In the genomic region with DNA sequence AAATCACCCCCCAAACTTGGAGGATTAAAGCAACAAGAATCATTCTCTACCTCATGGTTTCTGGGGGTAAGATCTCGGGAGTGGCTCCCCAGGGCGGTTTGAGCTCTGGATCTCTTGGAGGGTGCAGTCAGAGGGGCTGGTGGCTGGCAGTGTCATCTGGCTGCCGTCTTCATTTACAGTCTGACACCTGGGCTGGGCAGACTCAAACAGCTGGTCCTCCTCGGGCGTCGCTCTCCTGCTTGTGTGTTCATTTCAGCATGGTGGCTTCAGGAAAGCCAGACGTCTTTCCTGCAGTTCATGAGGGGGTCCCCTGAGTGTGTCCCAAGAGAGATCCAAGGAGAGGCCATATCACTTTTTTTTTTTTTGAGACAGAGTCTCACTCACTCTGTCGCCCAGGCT, we compare ENCODE assay signal across 1 cellular context.
TF ChIP-seq lines count a peak whose summit lies in the region.

No MANE protein-coding gene starts in this region.

TF ChIP-seq in K562, 482 proteins besides CTCF, POLR2A, EP300 and RAD21:
- TF ChIP-seq, protein P1, sequence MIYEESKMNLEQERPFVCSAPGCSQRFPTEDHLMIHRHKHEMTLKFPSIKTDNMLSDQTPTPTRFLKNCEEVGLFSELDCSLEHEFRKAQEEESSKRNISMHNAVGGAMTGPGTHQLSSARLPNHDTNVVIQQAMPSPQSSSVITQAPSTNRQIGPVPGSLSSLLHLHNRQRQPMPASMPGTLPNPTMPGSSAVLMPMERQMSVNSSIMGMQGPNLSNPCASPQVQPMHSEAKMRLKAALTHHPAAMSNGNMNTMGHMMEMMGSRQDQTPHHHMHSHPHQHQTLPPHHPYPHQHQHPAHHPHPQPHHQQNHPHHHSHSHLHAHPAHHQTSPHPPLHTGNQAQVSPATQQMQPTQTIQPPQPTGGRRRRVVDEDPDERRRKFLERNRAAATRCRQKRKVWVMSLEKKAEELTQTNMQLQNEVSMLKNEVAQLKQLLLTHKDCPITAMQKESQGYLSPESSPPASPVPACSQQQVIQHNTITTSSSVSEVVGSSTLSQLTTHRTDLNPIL (CRISPR knock-in tag; IDR thresholded peaks at IDR 0.05), result no peak
- TF ChIP-seq MED1 (CRISPR knock-in tag; IDR thresholded peaks at IDR 0.05; ENCODE audit: borderline replicate concordance), result no peak
- 0 out of 2 replicates have a peak, but pooled peaks have one; percentile 2 for TF ChIP-seq CBFA2T2 (conservative IDR thresholded peaks at IDR 0.05)
- TF ChIP-seq CEBPB (tag; IDR thresholded peaks at IDR 0.05), result no peak
- TF ChIP-seq, protein P2, sequence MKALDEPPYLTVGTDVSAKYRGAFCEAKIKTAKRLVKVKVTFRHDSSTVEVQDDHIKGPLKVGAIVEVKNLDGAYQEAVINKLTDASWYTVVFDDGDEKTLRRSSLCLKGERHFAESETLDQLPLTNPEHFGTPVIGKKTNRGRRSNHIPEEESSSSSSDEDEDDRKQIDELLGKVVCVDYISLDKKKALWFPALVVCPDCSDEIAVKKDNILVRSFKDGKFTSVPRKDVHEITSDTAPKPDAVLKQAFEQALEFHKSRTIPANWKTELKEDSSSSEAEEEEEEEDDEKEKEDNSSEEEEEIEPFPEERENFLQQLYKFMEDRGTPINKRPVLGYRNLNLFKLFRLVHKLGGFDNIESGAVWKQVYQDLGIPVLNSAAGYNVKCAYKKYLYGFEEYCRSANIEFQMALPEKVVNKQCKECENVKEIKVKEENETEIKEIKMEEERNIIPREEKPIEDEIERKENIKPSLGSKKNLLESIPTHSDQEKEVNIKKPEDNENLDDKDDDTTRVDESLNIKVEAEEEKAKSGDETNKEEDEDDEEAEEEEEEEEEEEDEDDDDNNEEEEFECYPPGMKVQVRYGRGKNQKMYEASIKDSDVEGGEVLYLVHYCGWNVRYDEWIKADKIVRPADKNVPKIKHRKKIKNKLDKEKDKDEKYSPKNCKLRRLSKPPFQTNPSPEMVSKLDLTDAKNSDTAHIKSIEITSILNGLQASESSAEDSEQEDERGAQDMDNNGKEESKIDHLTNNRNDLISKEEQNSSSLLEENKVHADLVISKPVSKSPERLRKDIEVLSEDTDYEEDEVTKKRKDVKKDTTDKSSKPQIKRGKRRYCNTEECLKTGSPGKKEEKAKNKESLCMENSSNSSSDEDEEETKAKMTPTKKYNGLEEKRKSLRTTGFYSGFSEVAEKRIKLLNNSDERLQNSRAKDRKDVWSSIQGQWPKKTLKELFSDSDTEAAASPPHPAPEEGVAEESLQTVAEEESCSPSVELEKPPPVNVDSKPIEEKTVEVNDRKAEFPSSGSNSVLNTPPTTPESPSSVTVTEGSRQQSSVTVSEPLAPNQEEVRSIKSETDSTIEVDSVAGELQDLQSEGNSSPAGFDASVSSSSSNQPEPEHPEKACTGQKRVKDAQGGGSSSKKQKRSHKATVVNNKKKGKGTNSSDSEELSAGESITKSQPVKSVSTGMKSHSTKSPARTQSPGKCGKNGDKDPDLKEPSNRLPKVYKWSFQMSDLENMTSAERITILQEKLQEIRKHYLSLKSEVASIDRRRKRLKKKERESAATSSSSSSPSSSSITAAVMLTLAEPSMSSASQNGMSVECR (CRISPR knock-in tag; IDR thresholded peaks at IDR 0.05), result no peak
- no peak for TF ChIP-seq CBX1 (IDR thresholded peaks at IDR 0.05; ENCODE audit: low read depth)
- TF ChIP-seq, protein P3, sequence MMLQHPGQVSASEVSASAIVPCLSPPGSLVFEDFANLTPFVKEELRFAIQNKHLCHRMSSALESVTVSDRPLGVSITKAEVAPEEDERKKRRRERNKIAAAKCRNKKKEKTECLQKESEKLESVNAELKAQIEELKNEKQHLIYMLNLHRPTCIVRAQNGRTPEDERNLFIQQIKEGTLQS (IDR thresholded peaks at IDR 0.05), result 0 out of 2 replicates have a peak, but pooled peaks have one; percentile 2
- TF ChIP-seq, protein P3 (CRISPR knock-in tag; conservative IDR thresholded peaks at IDR 0.05), result no peak
- TF ChIP-seq ZSCAN32 (CRISPR knock-in tag; IDR thresholded peaks at IDR 0.05), result no peak
- TF ChIP-seq, protein P4, sequence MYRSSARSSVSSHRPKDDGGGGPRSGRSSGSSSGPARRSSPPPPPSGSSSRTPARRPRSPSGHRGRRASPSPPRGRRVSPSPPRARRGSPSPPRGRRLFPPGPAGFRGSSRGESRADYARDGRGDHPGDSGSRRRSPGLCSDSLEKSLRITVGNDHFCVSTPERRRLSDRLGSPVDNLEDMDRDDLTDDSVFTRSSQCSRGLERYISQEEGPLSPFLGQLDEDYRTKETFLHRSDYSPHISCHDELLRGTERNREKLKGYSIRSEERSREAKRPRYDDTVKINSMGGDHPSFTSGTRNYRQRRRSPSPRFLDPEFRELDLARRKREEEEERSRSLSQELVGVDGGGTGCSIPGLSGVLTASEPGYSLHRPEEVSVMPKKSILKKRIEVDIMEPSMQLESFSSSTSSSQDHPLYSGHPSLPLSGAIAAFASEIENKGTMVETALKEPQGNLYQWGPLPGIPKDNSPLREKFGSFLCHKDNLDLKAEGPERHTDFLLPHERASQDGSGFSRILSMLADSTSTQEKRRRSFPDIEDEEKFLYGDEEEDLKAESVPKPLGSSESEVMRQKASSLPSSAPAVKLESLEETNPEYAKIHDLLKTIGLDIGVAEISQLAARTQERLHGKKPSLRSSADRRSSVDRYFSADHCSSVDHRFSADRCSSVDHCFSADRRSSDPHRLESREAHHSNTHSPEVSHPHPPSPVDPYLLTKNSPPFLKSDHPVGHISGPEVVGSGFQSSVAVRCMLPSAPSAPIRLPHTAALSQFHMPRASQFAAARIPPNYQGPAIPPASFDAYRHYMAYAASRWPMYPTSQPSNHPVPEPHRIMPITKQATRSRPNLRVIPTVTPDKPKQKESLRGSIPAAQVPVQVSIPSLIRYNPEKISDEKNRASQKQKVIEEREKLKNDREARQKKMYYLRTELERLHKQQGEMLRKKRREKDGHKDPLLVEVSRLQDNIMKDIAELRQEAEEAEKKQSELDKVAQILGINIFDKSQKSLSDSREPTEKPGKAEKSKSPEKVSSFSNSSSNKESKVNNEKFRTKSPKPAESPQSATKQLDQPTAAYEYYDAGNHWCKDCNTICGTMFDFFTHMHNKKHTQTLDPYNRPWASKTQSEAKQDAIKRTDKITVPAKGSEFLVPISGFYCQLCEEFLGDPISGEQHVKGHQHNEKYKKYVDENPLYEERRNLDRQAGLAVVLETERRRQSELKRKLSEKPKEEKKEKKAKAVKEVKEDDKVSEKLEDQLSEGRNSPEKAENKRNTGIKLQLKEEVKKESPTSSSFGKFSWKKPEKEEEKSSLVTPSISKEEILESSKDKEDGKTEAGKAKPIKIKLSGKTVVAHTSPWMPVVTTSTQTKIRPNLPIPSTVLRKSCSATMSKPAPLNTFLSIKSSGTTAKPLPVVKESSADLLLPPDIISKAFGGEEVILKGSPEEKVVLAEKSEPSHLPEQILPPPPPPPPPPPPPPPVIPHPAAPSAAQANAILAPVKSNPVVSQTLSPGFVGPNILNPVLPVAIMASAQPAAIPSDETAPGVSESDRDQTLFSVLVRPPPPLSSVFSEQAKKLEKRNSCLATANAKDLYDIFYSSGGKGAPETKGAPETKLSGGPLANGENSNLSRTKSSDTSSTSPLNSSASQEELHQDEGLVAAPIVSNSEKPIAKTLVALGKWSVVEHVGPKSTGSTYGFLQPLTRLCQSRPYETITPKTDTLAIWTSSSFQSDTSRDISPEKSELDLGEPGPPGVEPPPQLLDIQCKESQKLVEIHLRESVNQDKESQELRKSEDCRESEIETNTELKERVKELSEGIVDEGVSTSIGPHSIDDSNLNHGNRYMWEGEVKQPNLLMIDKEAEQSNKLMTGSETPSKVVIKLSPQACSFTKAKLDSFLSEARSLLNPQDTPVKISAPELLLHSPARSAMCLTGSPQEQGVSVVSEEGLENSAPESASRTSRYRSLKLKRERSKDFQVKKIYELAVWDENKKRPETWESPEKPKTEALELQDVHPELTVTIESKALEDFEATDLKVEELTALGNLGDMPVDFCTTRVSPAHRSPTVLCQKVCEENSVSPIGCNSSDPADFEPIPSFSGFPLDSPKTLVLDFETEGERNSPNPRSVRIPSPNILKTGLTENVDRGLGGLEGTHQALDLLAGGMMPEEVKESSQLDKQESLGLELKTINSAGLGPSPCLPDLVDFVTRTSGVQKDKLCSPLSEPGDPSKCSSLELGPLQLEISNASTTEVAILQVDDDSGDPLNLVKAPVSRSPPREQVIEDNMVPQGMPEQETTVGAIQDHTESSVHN (IDR thresholded peaks at IDR 0.05; ENCODE audit: borderline replicate concordance in 1 of 2, low read depth in 1 of 2), result no peak
- TF ChIP-seq, protein P5, sequence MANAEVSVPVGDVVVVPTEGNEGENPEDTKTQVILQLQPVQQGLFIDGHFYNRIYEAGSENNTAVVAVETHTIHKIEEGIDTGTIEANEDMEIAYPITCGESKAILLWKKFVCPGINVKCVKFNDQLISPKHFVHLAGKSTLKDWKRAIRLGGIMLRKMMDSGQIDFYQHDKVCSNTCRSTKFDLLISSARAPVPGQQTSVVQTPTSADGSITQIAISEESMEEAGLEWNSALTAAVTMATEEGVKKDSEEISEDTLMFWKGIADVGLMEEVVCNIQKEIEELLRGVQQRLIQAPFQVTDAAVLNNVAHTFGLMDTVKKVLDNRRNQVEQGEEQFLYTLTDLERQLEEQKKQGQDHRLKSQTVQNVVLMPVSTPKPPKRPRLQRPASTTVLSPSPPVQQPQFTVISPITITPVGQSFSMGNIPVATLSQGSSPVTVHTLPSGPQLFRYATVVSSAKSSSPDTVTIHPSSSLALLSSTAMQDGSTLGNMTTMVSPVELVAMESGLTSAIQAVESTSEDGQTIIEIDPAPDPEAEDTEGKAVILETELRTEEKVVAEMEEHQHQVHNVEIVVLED (CRISPR knock-in tag; IDR thresholded peaks at IDR 0.05), result no peak
- TF ChIP-seq ZNF175 (CRISPR knock-in tag; IDR thresholded peaks at IDR 0.05; ENCODE audit: low read depth), result no peak
- TF ChIP-seq, protein P6, sequence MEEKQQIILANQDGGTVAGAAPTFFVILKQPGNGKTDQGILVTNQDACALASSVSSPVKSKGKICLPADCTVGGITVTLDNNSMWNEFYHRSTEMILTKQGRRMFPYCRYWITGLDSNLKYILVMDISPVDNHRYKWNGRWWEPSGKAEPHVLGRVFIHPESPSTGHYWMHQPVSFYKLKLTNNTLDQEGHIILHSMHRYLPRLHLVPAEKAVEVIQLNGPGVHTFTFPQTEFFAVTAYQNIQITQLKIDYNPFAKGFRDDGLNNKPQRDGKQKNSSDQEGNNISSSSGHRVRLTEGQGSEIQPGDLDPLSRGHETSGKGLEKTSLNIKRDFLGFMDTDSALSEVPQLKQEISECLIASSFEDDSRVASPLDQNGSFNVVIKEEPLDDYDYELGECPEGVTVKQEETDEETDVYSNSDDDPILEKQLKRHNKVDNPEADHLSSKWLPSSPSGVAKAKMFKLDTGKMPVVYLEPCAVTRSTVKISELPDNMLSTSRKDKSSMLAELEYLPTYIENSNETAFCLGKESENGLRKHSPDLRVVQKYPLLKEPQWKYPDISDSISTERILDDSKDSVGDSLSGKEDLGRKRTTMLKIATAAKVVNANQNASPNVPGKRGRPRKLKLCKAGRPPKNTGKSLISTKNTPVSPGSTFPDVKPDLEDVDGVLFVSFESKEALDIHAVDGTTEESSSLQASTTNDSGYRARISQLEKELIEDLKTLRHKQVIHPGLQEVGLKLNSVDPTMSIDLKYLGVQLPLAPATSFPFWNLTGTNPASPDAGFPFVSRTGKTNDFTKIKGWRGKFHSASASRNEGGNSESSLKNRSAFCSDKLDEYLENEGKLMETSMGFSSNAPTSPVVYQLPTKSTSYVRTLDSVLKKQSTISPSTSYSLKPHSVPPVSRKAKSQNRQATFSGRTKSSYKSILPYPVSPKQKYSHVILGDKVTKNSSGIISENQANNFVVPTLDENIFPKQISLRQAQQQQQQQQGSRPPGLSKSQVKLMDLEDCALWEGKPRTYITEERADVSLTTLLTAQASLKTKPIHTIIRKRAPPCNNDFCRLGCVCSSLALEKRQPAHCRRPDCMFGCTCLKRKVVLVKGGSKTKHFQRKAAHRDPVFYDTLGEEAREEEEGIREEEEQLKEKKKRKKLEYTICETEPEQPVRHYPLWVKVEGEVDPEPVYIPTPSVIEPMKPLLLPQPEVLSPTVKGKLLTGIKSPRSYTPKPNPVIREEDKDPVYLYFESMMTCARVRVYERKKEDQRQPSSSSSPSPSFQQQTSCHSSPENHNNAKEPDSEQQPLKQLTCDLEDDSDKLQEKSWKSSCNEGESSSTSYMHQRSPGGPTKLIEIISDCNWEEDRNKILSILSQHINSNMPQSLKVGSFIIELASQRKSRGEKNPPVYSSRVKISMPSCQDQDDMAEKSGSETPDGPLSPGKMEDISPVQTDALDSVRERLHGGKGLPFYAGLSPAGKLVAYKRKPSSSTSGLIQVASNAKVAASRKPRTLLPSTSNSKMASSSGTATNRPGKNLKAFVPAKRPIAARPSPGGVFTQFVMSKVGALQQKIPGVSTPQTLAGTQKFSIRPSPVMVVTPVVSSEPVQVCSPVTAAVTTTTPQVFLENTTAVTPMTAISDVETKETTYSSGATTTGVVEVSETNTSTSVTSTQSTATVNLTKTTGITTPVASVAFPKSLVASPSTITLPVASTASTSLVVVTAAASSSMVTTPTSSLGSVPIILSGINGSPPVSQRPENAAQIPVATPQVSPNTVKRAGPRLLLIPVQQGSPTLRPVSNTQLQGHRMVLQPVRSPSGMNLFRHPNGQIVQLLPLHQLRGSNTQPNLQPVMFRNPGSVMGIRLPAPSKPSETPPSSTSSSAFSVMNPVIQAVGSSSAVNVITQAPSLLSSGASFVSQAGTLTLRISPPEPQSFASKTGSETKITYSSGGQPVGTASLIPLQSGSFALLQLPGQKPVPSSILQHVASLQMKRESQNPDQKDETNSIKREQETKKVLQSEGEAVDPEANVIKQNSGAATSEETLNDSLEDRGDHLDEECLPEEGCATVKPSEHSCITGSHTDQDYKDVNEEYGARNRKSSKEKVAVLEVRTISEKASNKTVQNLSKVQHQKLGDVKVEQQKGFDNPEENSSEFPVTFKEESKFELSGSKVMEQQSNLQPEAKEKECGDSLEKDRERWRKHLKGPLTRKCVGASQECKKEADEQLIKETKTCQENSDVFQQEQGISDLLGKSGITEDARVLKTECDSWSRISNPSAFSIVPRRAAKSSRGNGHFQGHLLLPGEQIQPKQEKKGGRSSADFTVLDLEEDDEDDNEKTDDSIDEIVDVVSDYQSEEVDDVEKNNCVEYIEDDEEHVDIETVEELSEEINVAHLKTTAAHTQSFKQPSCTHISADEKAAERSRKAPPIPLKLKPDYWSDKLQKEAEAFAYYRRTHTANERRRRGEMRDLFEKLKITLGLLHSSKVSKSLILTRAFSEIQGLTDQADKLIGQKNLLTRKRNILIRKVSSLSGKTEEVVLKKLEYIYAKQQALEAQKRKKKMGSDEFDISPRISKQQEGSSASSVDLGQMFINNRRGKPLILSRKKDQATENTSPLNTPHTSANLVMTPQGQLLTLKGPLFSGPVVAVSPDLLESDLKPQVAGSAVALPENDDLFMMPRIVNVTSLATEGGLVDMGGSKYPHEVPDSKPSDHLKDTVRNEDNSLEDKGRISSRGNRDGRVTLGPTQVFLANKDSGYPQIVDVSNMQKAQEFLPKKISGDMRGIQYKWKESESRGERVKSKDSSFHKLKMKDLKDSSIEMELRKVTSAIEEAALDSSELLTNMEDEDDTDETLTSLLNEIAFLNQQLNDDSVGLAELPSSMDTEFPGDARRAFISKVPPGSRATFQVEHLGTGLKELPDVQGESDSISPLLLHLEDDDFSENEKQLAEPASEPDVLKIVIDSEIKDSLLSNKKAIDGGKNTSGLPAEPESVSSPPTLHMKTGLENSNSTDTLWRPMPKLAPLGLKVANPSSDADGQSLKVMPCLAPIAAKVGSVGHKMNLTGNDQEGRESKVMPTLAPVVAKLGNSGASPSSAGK (IDR thresholded peaks at IDR 0.05), result 0 out of 2 replicates have a peak, but pooled peaks have one; percentile 34
